ENCODE assay signal across 8 cellular contexts in the genomic region with DNA sequence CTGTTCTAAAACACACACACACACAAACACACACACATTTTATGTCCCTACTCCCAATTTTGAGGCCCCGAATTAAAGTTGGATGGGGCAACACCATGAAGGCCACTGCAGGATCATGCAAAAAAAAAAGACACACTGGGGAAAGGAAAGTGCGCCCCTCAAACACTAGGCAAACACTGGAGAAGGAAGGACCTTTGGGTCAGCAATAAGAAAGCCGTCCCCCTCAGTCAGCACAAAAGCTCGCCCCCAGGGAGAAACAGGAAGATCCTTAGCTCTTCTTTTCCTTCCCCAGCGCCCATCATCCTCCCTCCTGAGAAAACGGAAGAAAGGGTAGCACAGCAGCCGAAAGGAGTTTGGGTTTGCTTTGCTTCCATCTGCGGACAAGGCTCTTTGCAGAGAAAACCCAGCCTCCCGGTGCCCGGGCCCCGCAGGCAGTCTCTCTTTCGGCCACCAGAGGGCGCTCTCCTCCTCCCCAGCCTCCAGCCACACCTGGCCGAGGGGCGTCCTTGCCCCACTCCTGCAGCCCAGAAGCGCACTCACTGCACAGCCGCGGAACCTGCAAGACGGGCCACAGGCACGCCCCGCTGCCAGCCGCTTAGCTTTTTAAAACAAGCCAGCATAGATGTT.
A peak's percentile ranks its signal among the peaks of the same experiment; 100 is the strongest.
DNase-seq lines count a peak whose midpoint lies in the region; ATAC-seq and TF ChIP-seq lines count a peak whose summit lies in the region.

No MANE protein-coding gene starts in this region.

- WGBS in esophagus muscularis mucosa: 9% methylated on average over 18 of the region's 22 CpGs

- DNase-seq in CD14-positive monocyte (ENCODE audit: low spot score) (no peak), NOMO-1 treated with DMSO at 0.1 percent for 48 hours (lab: John Stamatoyannopoulos, UW; ENCODE audit: unreplicated experiment) (peak; percentile 43), esophagus muscularis mucosa (ENCODE audit: extremely low spot score) (peak; percentile 94)
- peak; percentile 74 for DNase-seq in activated T-cell treated with anti-CD3 and anti-CD28 coated beads, Interleukin-2, amount 50 U/mL, for 1 hour
- DNase-seq in stimulated activated CD8-positive, alpha-beta memory T cell treated with anti-CD3 and anti-CD28 coated beads, Interleukin-7, amount 100 ng/mL, for 1 hour (ENCODE audit: low read depth in 2 of 2): peak; percentile 25 to 50

- ATAC-seq in GM19351 (IDR thresholded peaks at IDR 0.05; ENCODE audit: unreplicated experiment) (peak; percentile 98), HG03460 (IDR thresholded peaks at IDR 0.05; ENCODE audit: unreplicated experiment) (peak; percentile 92)

- TF ChIP-seq POLR2A in esophagus muscularis mucosa (IDR thresholded peaks at IDR 0.05; ENCODE audit: low read depth): no peak

- H3K27me3 Mint-ChIP-seq in CD14-positive monocyte (ENCODE audit: low read depth in 3 of 3): peaks cover 18 to 39% (median 32%) of the 10 kb centered on the region in 3 donors

- TF ChIP-seq CTCF in CD14-positive monocyte (IDR thresholded peaks at IDR 0.05): peak; percentile 97
- TF ChIP-seq CTCF in esophagus muscularis mucosa (IDR thresholded peaks at IDR 0.05): peak; percentile 83 to 98 (median 96)

- H3K4me1 ChIP-seq in esophagus muscularis mucosa: peaks cover 8 to 15% (median 13%) of the 10 kb centered on the region in 4 donors
- peaks cover 0 to 10% of the 10 kb centered on the region in 2 donors for H3K4me1 ChIP-seq in muscle layer of duodenum (ENCODE audit: control insufficient read depth in 1 of 2, insufficient read depth in 2 of 2, low read length in 2 of 2)

- peak overlapping the region; percentile 37 to 79 for H3K4me3 Mint-ChIP-seq in CD14-positive monocyte

- no peaks in the 10 kb centered on the region for H3K9me3 ChIP-seq in esophagus muscularis mucosa
- no peaks in the 10 kb centered on the region for H3K9me3 ChIP-seq in muscle layer of duodenum (ENCODE audit: control insufficient read depth in 1 of 2, low read length in 2 of 2)

- no peak overlapping the region for H3K27ac Mint-ChIP-seq in CD14-positive monocyte

- peaks cover 19% of the 10 kb centered on the region for H3K4me1 Mint-ChIP-seq in CD14-positive monocyte

- H3K27ac ChIP-seq in esophagus muscularis mucosa (replicated peaks in 1 of 4): peak overlapping the region; percentile 38 to 62 (median 54)
- no peak overlapping the region for H3K27ac ChIP-seq in muscle layer of duodenum (ENCODE audit: low read length)

- H3K9me3 Mint-ChIP-seq in CD14-positive monocyte: peaks cover 0 to 3% (median 1%) of the 10 kb centered on the region in 7 donors

- H3K4me3 ChIP-seq in esophagus muscularis mucosa (peak overlapping the region; percentile 38 to 56 (median 44)), muscle layer of duodenum (ENCODE audit: low read depth in 1 of 2, low read length in 2 of 2) (peak overlapping the region; percentile 49 to 57)

- intact Hi-C loops in CD14-positive monocyte (cut with micrococcal nuclease) (no loop called here), esophagus muscularis mucosa (cut with DNase I) (loop anchor here (5.0 to 10.0 kb wide), 2 partner anchors 321 to 553 kb away; no protein-coding TSS in a partner anchor)

- H3K36me3 ChIP-seq in esophagus muscularis mucosa: no peaks in the 10 kb centered on the region
- H3K36me3 ChIP-seq in muscle layer of duodenum (ENCODE audit: control insufficient read depth in 1 of 2, insufficient read depth in 2 of 2, low read length in 2 of 2): no peaks in the 10 kb centered on the region

- H3K36me3 Mint-ChIP-seq in CD14-positive monocyte: no peaks in the 10 kb centered on the region

- peaks cover 0 to 10% (median 0%) of the 10 kb centered on the region in 4 donors for H3K27me3 ChIP-seq in esophagus muscularis mucosa
- H3K27me3 ChIP-seq in muscle layer of duodenum (ENCODE audit: low read depth, low read length): no peaks in the 10 kb centered on the region

- TF ChIP-seq EP300 in esophagus muscularis mucosa (IDR thresholded peaks at IDR 0.05): no peak
